ENCODE assay signal across 2 cellular contexts in the genomic region with DNA sequence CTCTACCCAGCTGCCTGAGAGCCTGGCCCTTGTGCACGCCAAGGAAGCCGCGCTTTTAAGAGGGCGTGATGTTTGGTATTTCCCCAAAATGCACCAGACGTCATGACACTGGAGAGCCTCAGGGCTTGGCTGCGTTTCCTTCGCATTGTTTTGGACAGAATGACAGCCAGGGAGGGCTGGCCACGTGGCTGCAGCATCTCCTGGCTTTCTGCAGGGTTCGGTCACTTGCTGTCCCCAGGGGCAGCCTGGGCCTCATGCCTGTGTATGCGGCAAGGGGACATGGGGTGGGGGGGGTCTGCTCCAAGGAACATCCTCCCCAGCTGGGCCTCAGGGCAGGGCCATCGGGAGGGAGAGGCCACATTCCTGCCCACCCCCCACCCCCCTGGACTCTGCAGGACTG.
TF ChIP-seq lines count a peak whose summit lies in the region.

No MANE protein-coding gene starts in this region.

TF ChIP-seq in IMR-90, 13 proteins besides CTCF, POLR2A, EP300 and RAD21:
- TF ChIP-seq, protein P1, sequence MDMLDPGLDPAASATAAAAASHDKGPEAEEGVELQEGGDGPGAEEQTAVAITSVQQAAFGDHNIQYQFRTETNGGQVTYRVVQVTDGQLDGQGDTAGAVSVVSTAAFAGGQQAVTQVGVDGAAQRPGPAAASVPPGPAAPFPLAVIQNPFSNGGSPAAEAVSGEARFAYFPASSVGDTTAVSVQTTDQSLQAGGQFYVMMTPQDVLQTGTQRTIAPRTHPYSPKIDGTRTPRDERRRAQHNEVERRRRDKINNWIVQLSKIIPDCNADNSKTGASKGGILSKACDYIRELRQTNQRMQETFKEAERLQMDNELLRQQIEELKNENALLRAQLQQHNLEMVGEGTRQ (IDR thresholded peaks at IDR 0.05; ENCODE audit: low read depth, low read length), result peak; percentile 13; the same call in 1 of the 2 replicates
- TF ChIP-seq MXI1 (IDR thresholded peaks at IDR 0.05; ENCODE audit: borderline replicate concordance, low read depth, low read length), result peak; percentile 79
- TF ChIP-seq CHD1 (IDR thresholded peaks at IDR 0.05; ENCODE audit: low read depth, low read length), result no peak

TF ChIP-seq in endothelial cell of umbilical vein, 7 proteins besides CTCF, POLR2A, EP300 and RAD21:
- TF ChIP-seq POLR2AphosphoS5 (IDR thresholded peaks at IDR 0.05; ENCODE audit: insufficient read depth, low read depth, low read length) (no peak), FOS (IDR thresholded peaks at IDR 0.05; ENCODE audit: borderline replicate concordance, insufficient read depth, low read length) (no peak), EZH2 (IDR thresholded peaks at IDR 0.05; ENCODE audit: borderline replicate concordance, low read depth, low read length, severe bottlenecking) (no peak), MYC (IDR thresholded peaks at IDR 0.05; ENCODE audit: low read depth, low read length) (peak; percentile 88)
- TF ChIP-seq, protein P2, sequence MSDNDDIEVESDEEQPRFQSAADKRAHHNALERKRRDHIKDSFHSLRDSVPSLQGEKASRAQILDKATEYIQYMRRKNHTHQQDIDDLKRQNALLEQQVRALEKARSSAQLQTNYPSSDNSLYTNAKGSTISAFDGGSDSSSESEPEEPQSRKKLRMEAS (IDR thresholded peaks at IDR 0.05; ENCODE audit: insufficient read depth, insufficient read length), result peak; percentile 89
TF ChIP-seq in endothelial cell of umbilical vein: peak in this region for 2.
